Comparison of ENCODE assay signal across 9 cellular contexts in genomic region chr6:149336529-149336928, GRCh38. TPM values are rescaled to one million over a fixed set of nuclear protein-coding genes. Genes with fewer than 3 reads are reported as not detected.
DNase-seq lines count a peak whose midpoint lies in the region; ATAC-seq and TF ChIP-seq lines count a peak whose summit lies in the region.
"Had no signal": no experiment of that assay in that cellular context is flagged by ENCODE, and none has a peak within 500 bp of the region (broad histone marks: within the 10 kb centered on the region; RNA-seq: fewer than 3 reads in every experiment).

No MANE protein-coding gene starts in this region.

- TF ChIP-seq CTCF in WTC11 (IDR thresholded peaks at IDR 0.05) = no peak
- TF ChIP-seq CTCF in stomach (IDR thresholded peaks at IDR 0.05) = no peak

- no peak for TF ChIP-seq EP300 in stomach (IDR thresholded peaks at IDR 0.05)

- no peaks in the 10 kb centered on the region for H3K9me3 ChIP-seq in iPS-15b (ENCODE audit: control insufficient read depth, insufficient read depth, low read length)
- no peaks in the 10 kb centered on the region for H3K9me3 ChIP-seq in stomach
- H3K9me3 ChIP-seq in aorta (ENCODE audit: control insufficient read depth, low read length) = no peaks in the 10 kb centered on the region

- H3K9ac ChIP-seq in iPS-15b (ENCODE audit: low read depth, low read length) = peak overlapping the region; percentile 38

- peaks cover 3% of the 10 kb centered on the region for H3K9me3 Mint-ChIP-seq in activated T-cell treated with anti-CD3 and anti-CD28 coated beads, Interleukin-2, amount 50 U/mL, for 24 hours
- peaks cover 6% of the 10 kb centered on the region; the same call in 1 of the 2 replicates for H3K9me3 Mint-ChIP-seq in WTC11

- peaks cover 26% of the 10 kb centered on the region for H3K36me3 Mint-ChIP-seq in activated T-cell treated with anti-CD3 and anti-CD28 coated beads, Interleukin-2, amount 50 U/mL, for 24 hours (ENCODE audit: low read depth)
- no peaks in the 10 kb centered on the region; the same call in 1 of the 2 replicates for H3K36me3 Mint-ChIP-seq in WTC11

- H3K27ac ChIP-seq in stomach (peak overlapping the region in 4 of 5 donors; percentile 52 to 59 (median 56)), aorta (ENCODE audit: low read depth in 1 of 2, low read length in 2 of 2) (no peak overlapping the region)
- H3K27ac ChIP-seq: C4-2B had no signal

- intact Hi-C loops in stomach (cut with DNase I; ENCODE audit: low total_unique reads) (no loop called here), aorta (cut with DNase I) (no loop called here)

- POLR2A ChIA-PET in WTC11 (lab: Charles Lee) = no interaction called here

- no peaks in the 10 kb centered on the region for H3K36me3 ChIP-seq in iPS-15b (ENCODE audit: control insufficient read depth, insufficient read depth, low read length)
- H3K36me3 ChIP-seq in stomach = no peaks in the 10 kb centered on the region
- H3K36me3 ChIP-seq in aorta (ENCODE audit: control insufficient read depth in 1 of 2, insufficient read depth in 2 of 2, low read length in 1 of 2) = no peaks in the 10 kb centered on the region

- peak overlapping the region; percentile 42 for H3K4me3 Mint-ChIP-seq in activated T-cell treated with anti-CD3 and anti-CD28 coated beads, Interleukin-2, amount 50 U/mL, for 24 hours
- H3K4me3 Mint-ChIP-seq in WTC11 = no peak overlapping the region

- peaks cover 33% of the 10 kb centered on the region for H3K4me1 ChIP-seq in iPS-15b (ENCODE audit: control insufficient read depth, insufficient read depth, low read length)
- H3K4me1 ChIP-seq in stomach = peaks cover 46 to 95% (median 79%) of the 10 kb centered on the region in 4 donors
- peaks cover 0 to 29% of the 10 kb centered on the region in 2 donors for H3K4me1 ChIP-seq in aorta (ENCODE audit: control insufficient read depth in 1 of 2, insufficient read depth in 2 of 2, low read length in 2 of 2)

- H3K4me3 ChIP-seq in iPS-15b (ENCODE audit: low read depth, low read length) (no peak overlapping the region), stomach (no peak overlapping the region), aorta (ENCODE audit: low read length in 2 of 2) (no peak overlapping the region)

- TF ChIP-seq POLR2A in stomach (IDR thresholded peaks at IDR 0.05) = no peak

- H3K4me1 Mint-ChIP-seq in activated T-cell treated with anti-CD3 and anti-CD28 coated beads, Interleukin-2, amount 50 U/mL, for 24 hours (ENCODE audit: low read depth) = peaks cover 88% of the 10 kb centered on the region
- peaks cover 67% of the 10 kb centered on the region for H3K4me1 Mint-ChIP-seq in WTC11

- peak; percentile 46; the same call in 1 of the 2 replicates for ATAC-seq in WTC11
- ATAC-seq in aorta (ENCODE audit: low FRiP score) = no peak
- ATAC-seq in GM21390 (IDR thresholded peaks at IDR 0.05; ENCODE audit: unreplicated experiment) = no peak

- DNase-seq in activated T-cell treated with anti-CD3 and anti-CD28 coated beads, Interleukin-2, amount 50 U/mL, for 24 hours = no peak
- no peak for DNase-seq in activated T-cell treated with anti-CD3 and anti-CD28 coated beads, Interleukin-2, amount 50 U/mL, for 1 hour
- DNase-seq in WTC11 (ENCODE audit: low spot score) (no peak), stomach (no peak), aorta (no peak), dedifferentiated amniotic fluid mesenchymal stem cell (ENCODE audit: extremely low spot score) (no peak)

- H3K27me3 ChIP-seq in iPS-15b (ENCODE audit: control insufficient read depth, insufficient read depth, low read length) = no peaks in the 10 kb centered on the region
- no peaks in the 10 kb centered on the region for H3K27me3 ChIP-seq in stomach
- H3K27me3 ChIP-seq in aorta (ENCODE audit: control insufficient read depth in 1 of 2, insufficient read depth in 2 of 2, low read length in 1 of 2) = no peaks in the 10 kb centered on the region

- CTCF ChIA-PET in WTC11 (lab: Charles Lee) = no interaction called here

- H3K27ac Mint-ChIP-seq in activated T-cell treated with anti-CD3 and anti-CD28 coated beads, Interleukin-2, amount 50 U/mL, for 24 hours = peak overlapping the region; percentile 93
- peak overlapping the region; percentile 72 for H3K27ac Mint-ChIP-seq in WTC11

- no peaks in the 10 kb centered on the region for H3K27me3 Mint-ChIP-seq in activated T-cell treated with anti-CD3 and anti-CD28 coated beads, Interleukin-2, amount 50 U/mL, for 24 hours
- H3K27me3 Mint-ChIP-seq in WTC11 (ENCODE audit: low read depth) = no peaks in the 10 kb centered on the region

TF ChIP-seq in WTC11, 78 proteins besides CTCF, POLR2A, EP300 and RAD21 (continues in another document):
- no peak for TF ChIP-seq ZNF281 (CRISPR knock-in tag; IDR thresholded peaks at IDR 0.05)
- TF ChIP-seq ZNF263 (CRISPR knock-in tag; IDR thresholded peaks at IDR 0.05; ENCODE audit: low read depth) = no peak
- TF ChIP-seq, protein P1, sequence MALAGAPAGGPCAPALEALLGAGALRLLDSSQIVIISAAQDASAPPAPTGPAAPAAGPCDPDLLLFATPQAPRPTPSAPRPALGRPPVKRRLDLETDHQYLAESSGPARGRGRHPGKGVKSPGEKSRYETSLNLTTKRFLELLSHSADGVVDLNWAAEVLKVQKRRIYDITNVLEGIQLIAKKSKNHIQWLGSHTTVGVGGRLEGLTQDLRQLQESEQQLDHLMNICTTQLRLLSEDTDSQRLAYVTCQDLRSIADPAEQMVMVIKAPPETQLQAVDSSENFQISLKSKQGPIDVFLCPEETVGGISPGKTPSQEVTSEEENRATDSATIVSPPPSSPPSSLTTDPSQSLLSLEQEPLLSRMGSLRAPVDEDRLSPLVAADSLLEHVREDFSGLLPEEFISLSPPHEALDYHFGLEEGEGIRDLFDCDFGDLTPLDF (CRISPR knock-in tag; IDR thresholded peaks at IDR 0.05) = no peak
- TF ChIP-seq ZNF317 (CRISPR knock-in tag; IDR thresholded peaks at IDR 0.05; ENCODE audit: borderline replicate concordance, low read depth) = no peak
- TF ChIP-seq KAT7 (CRISPR knock-in tag; IDR thresholded peaks at IDR 0.05; ENCODE audit: borderline replicate concordance) = no peak
- TF ChIP-seq AFF4 (CRISPR knock-in tag; IDR thresholded peaks at IDR 0.05; ENCODE audit: borderline replicate concordance) = no peak
- no peak for TF ChIP-seq ATF2 (CRISPR knock-in tag; IDR thresholded peaks at IDR 0.05; ENCODE audit: borderline replicate concordance, low read depth)
- TF ChIP-seq PRRX2 (CRISPR knock-in tag; IDR thresholded peaks at IDR 0.05) = no peak

RNA-seq across cellular contexts. Expression of gene TAB2, which starts 19.0 kb away (rescaled TPM):
- total RNA-seq in WTC11 (2021) (45.3 to 55.6 TPM (median 47.2 TPM) in 3 replicates), stomach (100 to 1,000 TPM in 2 of 5 donors, 10 to 100 TPM in 3; 15.6 to 119 (median 56.4) TPM), aorta (10 to 100 TPM; 68.1 to 68.6 TPM)
- polyA plus RNA-seq in stomach (10 to 100 TPM; 14.1 to 39.1 (median 24.0) TPM), aorta (10 to 100 TPM; 22.2 to 49.6 TPM)

Comparison
In these comparisons a context has a peak if more than half of its experiments do, and no peak if none do; other contexts are left out.
1. H3K27ac ChIP-seq: peak in stomach (4 of 5); none in aorta (0 of 2).